1 cellular context compared by ENCODE assay signal in the genomic region with DNA sequence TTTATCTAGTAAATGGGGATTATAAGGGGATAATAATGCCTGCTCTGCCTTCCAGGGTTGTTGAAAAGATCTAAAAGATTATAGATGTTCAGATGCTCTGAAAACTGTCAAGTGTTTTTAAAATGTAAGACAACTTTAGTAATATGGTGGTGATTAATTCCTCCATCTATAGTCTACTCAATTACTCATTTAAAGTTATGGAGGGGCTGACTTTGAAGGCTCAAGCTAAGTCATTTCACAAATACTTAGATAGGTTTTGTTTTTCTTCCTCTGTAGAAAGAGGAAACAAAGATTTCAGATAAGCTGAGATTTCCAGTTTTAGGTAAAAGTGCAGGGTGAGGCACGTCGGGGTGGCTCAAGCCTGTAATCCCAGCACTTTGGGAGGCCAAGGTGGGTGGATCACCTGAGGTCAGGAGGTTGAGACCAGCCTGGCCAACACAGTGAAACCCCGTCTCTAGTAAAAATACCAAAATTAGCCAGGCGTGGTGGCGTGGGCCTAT.
TF ChIP-seq lines count a peak whose summit lies in the region.

No MANE protein-coding gene starts in this region.

TF ChIP-seq in K562, 482 proteins besides CTCF, POLR2A, EP300 and RAD21 (continued from another document):
- peak; percentile 39 to 55; a peak in 2 of 4 replicates for TF ChIP-seq KDM1A (IDR thresholded peaks at IDR 0.05)
- no peak for TF ChIP-seq POLR2AphosphoS2 (IDR thresholded peaks at IDR 0.05; ENCODE audit: low read length)
- peak in 1 of 2 experiments; percentile 26; a peak in 1 of 4 replicates for TF ChIP-seq HDAC1 (IDR thresholded peaks at IDR 0.05)
- TF ChIP-seq SMARCA5 (IDR thresholded peaks at IDR 0.05), result no peak
- TF ChIP-seq, protein P1, sequence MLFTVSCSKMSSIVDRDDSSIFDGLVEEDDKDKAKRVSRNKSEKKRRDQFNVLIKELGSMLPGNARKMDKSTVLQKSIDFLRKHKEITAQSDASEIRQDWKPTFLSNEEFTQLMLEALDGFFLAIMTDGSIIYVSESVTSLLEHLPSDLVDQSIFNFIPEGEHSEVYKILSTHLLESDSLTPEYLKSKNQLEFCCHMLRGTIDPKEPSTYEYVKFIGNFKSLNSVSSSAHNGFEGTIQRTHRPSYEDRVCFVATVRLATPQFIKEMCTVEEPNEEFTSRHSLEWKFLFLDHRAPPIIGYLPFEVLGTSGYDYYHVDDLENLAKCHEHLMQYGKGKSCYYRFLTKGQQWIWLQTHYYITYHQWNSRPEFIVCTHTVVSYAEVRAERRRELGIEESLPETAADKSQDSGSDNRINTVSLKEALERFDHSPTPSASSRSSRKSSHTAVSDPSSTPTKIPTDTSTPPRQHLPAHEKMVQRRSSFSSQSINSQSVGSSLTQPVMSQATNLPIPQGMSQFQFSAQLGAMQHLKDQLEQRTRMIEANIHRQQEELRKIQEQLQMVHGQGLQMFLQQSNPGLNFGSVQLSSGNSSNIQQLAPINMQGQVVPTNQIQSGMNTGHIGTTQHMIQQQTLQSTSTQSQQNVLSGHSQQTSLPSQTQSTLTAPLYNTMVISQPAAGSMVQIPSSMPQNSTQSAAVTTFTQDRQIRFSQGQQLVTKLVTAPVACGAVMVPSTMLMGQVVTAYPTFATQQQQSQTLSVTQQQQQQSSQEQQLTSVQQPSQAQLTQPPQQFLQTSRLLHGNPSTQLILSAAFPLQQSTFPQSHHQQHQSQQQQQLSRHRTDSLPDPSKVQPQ (CRISPR knock-in tag; IDR thresholded peaks at IDR 0.05; ENCODE audit: borderline replicate concordance), result no peak
- no peak for TF ChIP-seq ZC3H4 (CRISPR knock-in tag; IDR thresholded peaks at IDR 0.05; ENCODE audit: borderline replicate concordance)
- TF ChIP-seq RCOR1 (IDR thresholded peaks at IDR 0.05; ENCODE audit: borderline replicate concordance in 1 of 2, low read depth in 2 of 2, low read length in 2 of 2), result peak in 1 of 2 experiments; percentile 75; a peak in 1 of 4 replicates
- TF ChIP-seq BHLHE40 (IDR thresholded peaks at IDR 0.05; ENCODE audit: low read length), result no peak
